ENCODE assay signal across 1 cellular context in genomic region chr20:62330576-62331317, GRCh38.
TF ChIP-seq lines count a peak whose summit lies in the region.

No MANE protein-coding gene starts in this region.

TF ChIP-seq in WTC11, 78 proteins besides CTCF, POLR2A, EP300 and RAD21 (continued from another document):
- no peak for TF ChIP-seq ZNF425 (CRISPR knock-in tag; conservative IDR thresholded peaks at IDR 0.05)
TF ChIP-seq in WTC11: peak in this region for 1.
